ENCODE assay signal across 8 cellular contexts in genomic region chr9:134502261-134503211, GRCh38.
A peak's percentile ranks its signal among the peaks of the same experiment; 100 is the strongest.
DNase-seq lines count a peak whose midpoint lies in the region; ATAC-seq and TF ChIP-seq lines count a peak whose summit lies in the region.

No MANE protein-coding gene starts in this region.

- H3K4me1 Mint-ChIP-seq in neural crest cell: peaks cover 5% of the 10 kb centered on the region
- H3K4me1 Mint-ChIP-seq in activated T-cell treated with anti-CD3 and anti-CD28 coated beads, Interleukin-2, amount 50 U/mL, for 72 hours (ENCODE audit: low read depth): no peaks in the 10 kb centered on the region
- no peaks in the 10 kb centered on the region for H3K4me1 Mint-ChIP-seq in progenitor cell of endocrine pancreas (ENCODE audit: low read depth)

- no peaks in the 10 kb centered on the region for H3K36me3 Mint-ChIP-seq in neural crest cell (ENCODE audit: low read depth)
- no peaks in the 10 kb centered on the region for H3K36me3 Mint-ChIP-seq in activated T-cell treated with anti-CD3 and anti-CD28 coated beads, Interleukin-2, amount 50 U/mL, for 72 hours (ENCODE audit: insufficient read depth in 2 of 2)
- H3K36me3 Mint-ChIP-seq in progenitor cell of endocrine pancreas (ENCODE audit: insufficient read depth): no peaks in the 10 kb centered on the region

- H3K4me3 Mint-ChIP-seq in neural crest cell: no peak overlapping the region
- H3K4me3 Mint-ChIP-seq in activated T-cell treated with anti-CD3 and anti-CD28 coated beads, Interleukin-2, amount 50 U/mL, for 72 hours: no peak overlapping the region
- no peak overlapping the region for H3K4me3 Mint-ChIP-seq in progenitor cell of endocrine pancreas (ENCODE audit: low read depth)

- TF ChIP-seq CTCF in fibroblast of mammary gland (conservative IDR thresholded peaks at IDR 0.05; ENCODE audit: control insufficient read depth, insufficient read depth, low read depth, low read length): no peak
- no peak for TF ChIP-seq CTCF in neural crest cell (conservative IDR thresholded peaks at IDR 0.05)
- TF ChIP-seq CTCF in progenitor cell of endocrine pancreas (IDR thresholded peaks at IDR 0.05; ENCODE audit: unreplicated experiment): no peak

- peak; percentile 62 for DNase-seq in COLO829 (ENCODE audit: low spot score)
- peak; percentile 97 for DNase-seq in fibroblast of mammary gland (ENCODE audit: low read depth)
- no peak for DNase-seq in neural crest cell (ENCODE audit: low read depth, low spot score)
- DNase-seq in activated T-cell treated with anti-CD3 and anti-CD28 coated beads, Interleukin-2, amount 50 U/mL, for 72 hours: no peak
- no peak for DNase-seq in NCI-H1694 (lab: John Stamatoyannopoulos, UW)
- no peak for DNase-seq in progenitor cell of endocrine pancreas (ENCODE audit: low spot score, unreplicated experiment)

- no peaks in the 10 kb centered on the region for H3K9me3 Mint-ChIP-seq in neural crest cell
- no peaks in the 10 kb centered on the region for H3K9me3 Mint-ChIP-seq in activated T-cell treated with anti-CD3 and anti-CD28 coated beads, Interleukin-2, amount 50 U/mL, for 72 hours
- no peaks in the 10 kb centered on the region for H3K9me3 Mint-ChIP-seq in progenitor cell of endocrine pancreas (ENCODE audit: low read depth)

- H3K27ac Mint-ChIP-seq in neural crest cell (ENCODE audit: unreplicated experiment) (peak overlapping the region; percentile 12), progenitor cell of endocrine pancreas (no peak overlapping the region)
- H3K27ac Mint-ChIP-seq in activated T-cell treated with anti-CD3 and anti-CD28 coated beads, Interleukin-2, amount 50 U/mL, for 72 hours: no peak overlapping the region

- TF ChIP-seq POLR2A in GM18505 (IDR thresholded peaks at IDR 0.05; ENCODE audit: borderline replicate concordance, extremely low read depth, insufficient read depth, insufficient read length): no peak

- H3K27me3 Mint-ChIP-seq in neural crest cell (ENCODE audit: low read depth) (peaks cover 2% of the 10 kb centered on the region), progenitor cell of endocrine pancreas (no peaks in the 10 kb centered on the region)
- H3K27me3 Mint-ChIP-seq in activated T-cell treated with anti-CD3 and anti-CD28 coated beads, Interleukin-2, amount 50 U/mL, for 72 hours (ENCODE audit: low read depth): peaks cover 7% of the 10 kb centered on the region

- no peak for ATAC-seq in GM18505 (IDR thresholded peaks at IDR 0.05; ENCODE audit: unreplicated experiment)
- ATAC-seq in activated T-cell treated with anti-CD3 and anti-CD28 coated beads, Interleukin-2, amount 50 U/mL, for 72 hours (replicated peaks in 1 of 2): no peak

- H3K4me3 ChIP-seq in fibroblast of mammary gland (ENCODE audit: control insufficient read depth, low read depth, low read length): no peak overlapping the region

TF ChIP-seq in PFSK-1, 5 proteins besides CTCF, POLR2A, EP300 and RAD21:
- TF ChIP-seq POLR2AphosphoS5 (IDR thresholded peaks at IDR 0.05; ENCODE audit: low read depth, low read length) (peak; percentile 47; the same call in 1 of the 2 replicates), REST (IDR thresholded peaks at IDR 0.05; ENCODE audit: insufficient read depth in 1 of 2, low read depth in 2 of 2, low read length in 2 of 2) (0 out of 4 replicates have a peak, but pooled peaks of 1 of the 2 experiments have one; percentile 41), TAF1 (IDR thresholded peaks at IDR 0.05; ENCODE audit: borderline replicate concordance, insufficient read depth, low read length) (peak; percentile 40; the same call in 1 of the 2 replicates), FOXP2 (optimal IDR thresholded peaks at IDR 0.05; ENCODE audit: borderline replicate concordance, extremely low read depth, extremely low read length, insufficient read depth) (peak; percentile 95), SIN3A (IDR thresholded peaks at IDR 0.05; ENCODE audit: borderline replicate concordance, insufficient read depth, low read length) (no peak)
TF ChIP-seq in PFSK-1: peak in this region for 4.

Comparison
In these comparisons a context has a peak if more than half of its experiments do, and no peak if none do; other contexts are left out.
1. DNase-seq: peak in COLO829 (single experiment) and fibroblast of mammary gland (single experiment); none in neural crest cell (single experiment), activated T-cell treated with anti-CD3 and anti-CD28 coated beads, Interleukin-2, amount 50 U/mL, for 72 hours (0 of 2), NCI-H1694 (single experiment) and progenitor cell of endocrine pancreas (single experiment).